ENCODE assay signal across 22 cellular contexts in the genomic region with DNA sequence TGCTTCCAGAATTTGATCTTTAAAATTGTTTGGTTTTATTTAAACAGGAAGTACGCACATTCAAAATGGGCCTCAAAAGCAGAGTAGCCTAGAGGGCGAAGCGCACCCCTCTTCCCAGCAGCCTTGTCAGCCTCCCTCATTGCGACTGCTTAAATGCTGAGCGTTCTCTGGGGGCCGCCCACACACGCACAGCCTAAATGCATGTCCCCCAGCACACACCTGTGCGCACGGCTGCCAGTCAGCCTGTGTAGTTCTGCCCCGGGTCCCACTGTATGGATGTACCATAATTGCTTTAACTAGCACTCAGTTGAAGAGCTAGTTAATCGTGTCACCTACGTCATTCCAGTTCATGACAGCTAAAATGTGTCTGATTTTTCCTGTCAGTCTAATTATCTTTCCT.
A peak's percentile ranks its signal among the peaks of the same experiment; 100 is the strongest.
DNase-seq lines count a peak whose midpoint lies in the region; ATAC-seq, FAIRE-seq and TF ChIP-seq lines count a peak whose summit lies in the region.
"Had no signal": no experiment of that assay in that cellular context is flagged by ENCODE, and none has a peak within 500 bp of the region (broad histone marks: within the 10 kb centered on the region; RNA-seq: fewer than 3 reads in every experiment).

No MANE protein-coding gene starts in this region.

- no peak overlapping the region for H3K27ac ChIP-seq in K562 (ENCODE audit: extremely low read depth, low read depth, low read length)
- H3K27ac ChIP-seq in thyroid gland, result peak overlapping the region; percentile 78 to 89 (median 82)
- H3K27ac ChIP-seq in transverse colon, result no peak overlapping the region
- H3K27ac ChIP-seq: 22Rv1, A549, C4-2B had no signal

- TF ChIP-seq CTCF in K562 (IDR thresholded peaks at IDR 0.05 in 2 of 3, conservative IDR thresholded peaks at IDR 0.05 in 1 of 3; ENCODE audit: insufficient read depth in 2 of 3, low read depth in 1 of 3, low read length in 3 of 3), result no peak
- no peak for TF ChIP-seq CTCF in thyroid gland (IDR thresholded peaks at IDR 0.05)
- TF ChIP-seq CTCF in transverse colon (IDR thresholded peaks at IDR 0.05), result no peak

- no peak for DNase-seq in activated naive CD4-positive, alpha-beta T cell treated with Interleukin-2 at 50 U/mL for 16 hours
- DNase-seq in K562 (ENCODE audit: extremely low read depth in 1 of 4, low spot score in 3 of 4) (no peak), mesenteric fat pad (ENCODE audit: low spot score) (peak; percentile 49), thyroid gland (no peak), transverse colon (no peak)
- DNase-seq: AML-193; Caco-2; CD4-positive, alpha-beta T cell; DMS153; DMS79; GDM1; H9 had no signal

- H3K36me3 Mint-ChIP-seq in activated naive CD4-positive, alpha-beta T cell treated with anti-CD3 and anti-CD28 coated beads, Interleukin-2, amount 50 U/mL, for 24 hours, result peaks cover 24% of the 10 kb centered on the region

- no peaks in the 10 kb centered on the region for H3K9me1 ChIP-seq in K562 (ENCODE audit: control insufficient read depth, insufficient read depth, low read length)

- no peak overlapping the region for H3K4me2 ChIP-seq in K562 (ENCODE audit: insufficient read depth, low read length)
- H3K4me2 ChIP-seq: A549 had no signal

- H2AFZ ChIP-seq in K562 (ENCODE audit: low read depth, low read length), result no peak overlapping the region

- H3K9ac ChIP-seq in K562 (ENCODE audit: insufficient read depth in 1 of 2, low read depth in 2 of 2, low read length in 2 of 2), result no peak overlapping the region

- CTCF ChIA-PET in K562 (lab: Yijun Ruan, JAX; ENCODE audit: low intra/inter-chr PET ratio), result no interaction called here

- TF ChIP-seq RAD21 in K562 (CRISPR knock-in tag; conservative IDR thresholded peaks at IDR 0.05 in 1 of 2, IDR thresholded peaks at IDR 0.05 in 1 of 2), result no peak

- H3K27ac Mint-ChIP-seq in activated naive CD4-positive, alpha-beta T cell treated with anti-CD3 and anti-CD28 coated beads, Interleukin-2, amount 50 U/mL, for 24 hours, result peak overlapping the region; percentile 6
- H3K27ac Mint-ChIP-seq: CD4-positive, alpha-beta T cell had no signal

- H3K4me1 ChIP-seq in K562 (replicated peaks in 1 of 2; ENCODE audit: control insufficient read depth in 2 of 2, insufficient read depth in 2 of 2, low read length in 2 of 2) (no peaks in the 10 kb centered on the region), thyroid gland (peaks cover 27 to 30% of the 10 kb centered on the region in 2 donors), transverse colon (no peaks in the 10 kb centered on the region)
- H3K4me1 ChIP-seq: A549, Caco-2 had no signal

- H3K4me1 Mint-ChIP-seq in activated naive CD4-positive, alpha-beta T cell treated with anti-CD3 and anti-CD28 coated beads, Interleukin-2, amount 50 U/mL, for 24 hours, result no peaks in the 10 kb centered on the region

- intact Hi-C loops in K562 (cut with micrococcal nuclease), result no loop called here
- intact Hi-C loops in thyroid gland (cut with DNase I), result loop anchor here (10.0 kb wide), 1 partner anchor 95 kb away; no protein-coding TSS in a partner anchor
- intact Hi-C loops in transverse colon (cut with DNase I; ENCODE audit: low total_unique reads), result loop anchor here (10.0 kb wide), 2 partner anchors 95 to 135 kb away; no protein-coding TSS in a partner anchor

- H3K36me3 ChIP-seq in K562 (ENCODE audit: control insufficient read depth, insufficient read depth, low read length) (peaks cover 12% of the 10 kb centered on the region; the same call in 2 of the 3 replicates), thyroid gland (peaks cover under 1 to 6% of the 10 kb centered on the region in 2 donors), transverse colon (peaks cover 0 to 11% (median 2%) of the 10 kb centered on the region in 4 donors)

- no peaks in the 10 kb centered on the region for H3K9me3 ChIP-seq in K562 (replicated peaks; ENCODE audit: control insufficient read depth, insufficient read depth, low read depth, low read length)
- H3K9me3 ChIP-seq in thyroid gland, result no peaks in the 10 kb centered on the region
- no peaks in the 10 kb centered on the region for H3K9me3 ChIP-seq in transverse colon
- H3K9me3 ChIP-seq: Caco-2 had no signal

- H3K27me3 Mint-ChIP-seq in activated naive CD4-positive, alpha-beta T cell treated with anti-CD3 and anti-CD28 coated beads, Interleukin-2, amount 50 U/mL, for 24 hours, result no peaks in the 10 kb centered on the region
- H3K27me3 Mint-ChIP-seq: CD4-positive, alpha-beta T cell had no signal

- ATAC-seq in K562, result no peak
- ATAC-seq in GM19463 (IDR thresholded peaks at IDR 0.05; ENCODE audit: unreplicated experiment), result no peak
- no peak for ATAC-seq in GM21825 (IDR thresholded peaks at IDR 0.05; ENCODE audit: unreplicated experiment)
- ATAC-seq: A549 had no signal

- BruUV-seq in K562 (replicated peaks; lab: Mats Ljungman, UMichigan), result no TSS peak

- H4K20me1 ChIP-seq in K562 (replicated peaks; ENCODE audit: control insufficient read depth, insufficient read depth, low read length), result no peaks in the 10 kb centered on the region

- H3K79me2 ChIP-seq in K562 (ENCODE audit: control insufficient read depth, insufficient read depth, low read length), result no peaks in the 10 kb centered on the region

- TF ChIP-seq POLR2A in K562 (conservative IDR thresholded peaks at IDR 0.05) (no peak), thyroid gland (IDR thresholded peaks at IDR 0.05) (no peak), transverse colon (IDR thresholded peaks at IDR 0.05) (no peak)

- no peak for FAIRE-seq in K562 (lab: Jason Lieb, UNC)
- FAIRE-seq: A549, GM12892, GM18507, H1, HTR-8/SVneo had no signal

- H3K9me3 Mint-ChIP-seq in activated naive CD4-positive, alpha-beta T cell treated with anti-CD3 and anti-CD28 coated beads, Interleukin-2, amount 50 U/mL, for 24 hours, result no peaks in the 10 kb centered on the region
- H3K9me3 Mint-ChIP-seq: CD4-positive, alpha-beta T cell; H9 had no signal

- no peak overlapping the region for H3K4me3 ChIP-seq in K562
- no peak overlapping the region for H3K4me3 ChIP-seq in thyroid gland (replicated peaks in 1 of 3)
- no peak overlapping the region for H3K4me3 ChIP-seq in transverse colon
- H3K4me3 ChIP-seq: A549 had no signal

- no peak for TF ChIP-seq EP300 in K562 (IDR thresholded peaks at IDR 0.05; ENCODE audit: low read length)
- no peak for TF ChIP-seq EP300 in transverse colon (IDR thresholded peaks at IDR 0.05; ENCODE audit: low read depth)

- WGBS in K562 (ENCODE audit: insufficient coverage, low coverage, missing lambda C conversion rate), result 89% methylated on average over 11 of the region's 12 CpGs
- WGBS in thyroid gland, 2 donors, result 97% methylated on average over 12 of the region's 12 CpGs
- 96 to 100% methylated on average over 3 to 12 of the region's 12 CpGs for WGBS in transverse colon (ENCODE audit: low coverage in 1 of 2), 2 donors

- no peak overlapping the region for H3K4me3 Mint-ChIP-seq in activated naive CD4-positive, alpha-beta T cell treated with anti-CD3 and anti-CD28 coated beads, Interleukin-2, amount 50 U/mL, for 24 hours
- H3K4me3 Mint-ChIP-seq: CD4-positive, alpha-beta T cell; H9 had no signal

- in situ Hi-C loops in K562 (cut with MboI) (no loop called here), transverse colon (cut with MboI; ENCODE audit: low pct_ligation_motif_present in 1 of 4, low pct_unique_long_range_greater_than_20kb in 1 of 4, low sequenced_read_pairs in 3 of 4) (loop anchor here in 2 of 4 donors (10.0 kb wide), 1 partner anchor 95 kb away; no protein-coding TSS in a partner anchor)

- no peaks in the 10 kb centered on the region for H3K27me3 ChIP-seq in K562 (ENCODE audit: control insufficient read depth in 2 of 2, insufficient read depth in 2 of 2, low read length in 2 of 2)
- no peaks in the 10 kb centered on the region for H3K27me3 ChIP-seq in thyroid gland
- no peaks in the 10 kb centered on the region for H3K27me3 ChIP-seq in transverse colon

- POLR2A ChIA-PET in K562 (lab: Yijun Ruan, JAX), result interaction anchor here (0.6 kb wide), 1 partner anchor 433 kb away, joined by 5 read pairs; no protein-coding TSS in a partner anchor

TF ChIP-seq in K562, 482 proteins besides CTCF, POLR2A, EP300 and RAD21:
- 0 out of 2 replicates have a peak, but pooled peaks have one; percentile 2 for TF ChIP-seq NFIX (CRISPR knock-in tag; IDR thresholded peaks at IDR 0.05; ENCODE audit: low read depth)
- TF ChIP-seq, protein P1, sequence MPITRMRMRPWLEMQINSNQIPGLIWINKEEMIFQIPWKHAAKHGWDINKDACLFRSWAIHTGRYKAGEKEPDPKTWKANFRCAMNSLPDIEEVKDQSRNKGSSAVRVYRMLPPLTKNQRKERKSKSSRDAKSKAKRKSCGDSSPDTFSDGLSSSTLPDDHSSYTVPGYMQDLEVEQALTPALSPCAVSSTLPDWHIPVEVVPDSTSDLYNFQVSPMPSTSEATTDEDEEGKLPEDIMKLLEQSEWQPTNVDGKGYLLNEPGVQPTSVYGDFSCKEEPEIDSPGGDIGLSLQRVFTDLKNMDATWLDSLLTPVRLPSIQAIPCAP (CRISPR knock-in tag; IDR thresholded peaks at IDR 0.05; ENCODE audit: borderline replicate concordance), result no peak

Comparison
In these comparisons a context has a peak if more than half of its experiments do, and no peak if none do; other contexts are left out.
1. H3K27ac ChIP-seq: peak in thyroid gland (3 of 3); none in K562 (single experiment) and transverse colon (0 of 4).